ENCODE assay signal across 10 cellular contexts in the genomic region with DNA sequence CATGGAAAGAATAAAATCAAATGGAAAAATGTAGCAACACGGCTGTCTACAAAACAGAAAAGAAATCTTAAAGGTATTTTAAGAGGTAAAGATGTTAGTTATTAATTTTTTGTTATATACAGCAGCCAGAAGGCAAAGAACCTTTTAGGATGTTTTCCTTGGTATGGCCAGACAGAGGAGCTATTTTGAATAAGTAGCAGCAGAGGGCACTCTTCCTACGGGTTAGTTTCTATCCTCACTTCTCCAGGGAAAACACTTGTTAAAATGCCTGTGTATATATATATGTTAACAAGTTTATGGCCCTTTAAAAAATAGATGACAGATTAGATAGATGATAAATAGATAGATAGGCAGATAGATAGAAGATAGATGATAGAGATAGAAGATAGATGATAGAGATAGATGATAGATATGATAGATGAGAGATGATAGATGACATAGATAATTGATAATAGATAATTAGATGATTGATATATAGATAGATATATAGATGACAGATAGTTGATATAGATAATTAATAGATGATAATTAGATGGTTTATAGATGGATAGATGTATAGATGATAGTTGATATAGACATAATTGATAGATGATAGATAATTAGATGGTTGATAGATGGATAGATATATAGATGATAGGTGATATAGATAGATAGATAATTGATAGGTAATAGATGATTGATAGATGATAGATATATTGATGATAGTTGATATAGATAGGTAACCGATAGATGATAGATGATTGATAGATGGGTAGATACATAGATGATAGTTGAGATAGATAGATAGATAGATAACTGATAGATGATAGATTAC. TPM values are rescaled to one million over a fixed set of nuclear protein-coding genes. Genes with fewer than 3 reads are reported as not detected.
DNase-seq lines count a peak whose midpoint lies in the region; ATAC-seq and TF ChIP-seq lines count a peak whose summit lies in the region.
"Had no signal": no experiment of that assay in that cellular context is flagged by ENCODE, and none has a peak within 500 bp of the region (broad histone marks: within the 10 kb centered on the region; RNA-seq: fewer than 3 reads in every experiment).

No MANE protein-coding gene starts in this region.

- DNase-seq in EH (ENCODE audit: low read depth) = peak; percentile 61
- peak; percentile 56 for DNase-seq in NCI-H1105 treated with DMSO at 0.1 percent for 48 hours (lab: John Stamatoyannopoulos, UW)
- peak; percentile 31 for DNase-seq in SKM-1 (lab: John Stamatoyannopoulos, UW; ENCODE audit: unreplicated experiment)
- DNase-seq in smooth muscle cell (lab: John Stamatoyannopoulos, UW; ENCODE audit: unreplicated experiment) = no peak
- no peak for DNase-seq in D341Med (ENCODE audit: low spot score)
- no peak for DNase-seq in MG63
- no peak for DNase-seq in CD8-positive, alpha-beta memory T cell
- DNase-seq: natural killer cell had no signal

- H3K4me3 ChIP-seq in gastroesophageal sphincter (no peak overlapping the region), smooth muscle cell (no peak overlapping the region), MG63 (no peak overlapping the region)
- no peak overlapping the region for H3K4me3 ChIP-seq in CD8-positive, alpha-beta memory T cell (ENCODE audit: low read length)
- H3K4me3 ChIP-seq: SJSA1 had no signal

- H3K27me3 Mint-ChIP-seq in CD8-positive, alpha-beta memory T cell = peaks cover 2 to 11% of the 10 kb centered on the region in 2 donors

- H3K27me3 ChIP-seq in gastroesophageal sphincter = no peaks in the 10 kb centered on the region
- no peaks in the 10 kb centered on the region for H3K27me3 ChIP-seq in smooth muscle cell (ENCODE audit: low read depth)
- no peaks in the 10 kb centered on the region for H3K27me3 ChIP-seq in MG63
- H3K27me3 ChIP-seq in CD8-positive, alpha-beta memory T cell (ENCODE audit: insufficient read depth, low read length, poor library complexity, severe bottlenecking) = no peaks in the 10 kb centered on the region
- H3K27me3 ChIP-seq: SJSA1 had no signal

- H3K36me3 Mint-ChIP-seq in CD8-positive, alpha-beta memory T cell = no peaks in the 10 kb centered on the region
- H3K36me3 Mint-ChIP-seq: natural killer cell had no signal

- H2AFZ ChIP-seq in smooth muscle cell (ENCODE audit: low read depth) = no peak overlapping the region

- no peak overlapping the region for H3K4me2 ChIP-seq in smooth muscle cell

- no peaks in the 10 kb centered on the region for H3K4me1 Mint-ChIP-seq in CD8-positive, alpha-beta memory T cell
- H3K4me1 Mint-ChIP-seq: natural killer cell had no signal

- no peaks in the 10 kb centered on the region for H3K9me3 Mint-ChIP-seq in CD8-positive, alpha-beta memory T cell
- H3K9me3 Mint-ChIP-seq: natural killer cell had no signal

- H3F3A ChIP-seq in smooth muscle cell (ENCODE audit: low read depth) = no peaks in the 10 kb centered on the region

- TF ChIP-seq POLR2A in gastroesophageal sphincter (IDR thresholded peaks at IDR 0.05) = no peak

- H3K27ac Mint-ChIP-seq in CD8-positive, alpha-beta memory T cell = no peak overlapping the region
- H3K27ac Mint-ChIP-seq: natural killer cell had no signal

- peak; percentile 18 to 60 (median 44) for TF ChIP-seq CTCF in gastroesophageal sphincter (IDR thresholded peaks at IDR 0.05)
- TF ChIP-seq CTCF in smooth muscle cell (IDR thresholded peaks at IDR 0.05; ENCODE audit: borderline replicate concordance, insufficient read depth, poor library complexity, severe bottlenecking) = peak; percentile 57

- POLR2A ChIA-PET in CD8-positive, alpha-beta memory T cell (lab: Charles Lee) = no interaction called here

- TF ChIP-seq EP300 in gastroesophageal sphincter (IDR thresholded peaks at IDR 0.05) = no peak

- no peaks in the 10 kb centered on the region for H3K9me3 ChIP-seq in gastroesophageal sphincter
- H3K9me3 ChIP-seq in smooth muscle cell (replicated peaks; ENCODE audit: low read depth) = no peaks in the 10 kb centered on the region
- H3K9me3 ChIP-seq in MG63 = no peaks in the 10 kb centered on the region
- no peaks in the 10 kb centered on the region for H3K9me3 ChIP-seq in CD8-positive, alpha-beta memory T cell (ENCODE audit: low read length)
- H3K9me3 ChIP-seq: SJSA1 had no signal

- H3K27ac ChIP-seq in gastroesophageal sphincter = no peak overlapping the region
- H3K27ac ChIP-seq in smooth muscle cell (ENCODE audit: low read depth) = no peak overlapping the region
- no peak overlapping the region for H3K27ac ChIP-seq in CD8-positive, alpha-beta memory T cell (ENCODE audit: low read depth, low read length)
- H3K27ac ChIP-seq: SJSA1 had no signal

- no peak for ATAC-seq in gastroesophageal sphincter

- H3K4me3 Mint-ChIP-seq in CD8-positive, alpha-beta memory T cell = no peak overlapping the region
- H3K4me3 Mint-ChIP-seq: natural killer cell had no signal

- CTCF ChIA-PET in CD8-positive, alpha-beta memory T cell (lab: Charles Lee) = interaction anchor here (1.4 kb wide), 1 partner anchor 816 kb away, joined by 3 read pairs; no protein-coding TSS in a partner anchor

- H3K36me3 ChIP-seq in gastroesophageal sphincter (no peaks in the 10 kb centered on the region), smooth muscle cell (ENCODE audit: low read depth) (no peaks in the 10 kb centered on the region), MG63 (no peaks in the 10 kb centered on the region)
- no peaks in the 10 kb centered on the region for H3K36me3 ChIP-seq in CD8-positive, alpha-beta memory T cell (ENCODE audit: insufficient read depth, low read length)
- H3K36me3 ChIP-seq: SJSA1 had no signal

- H3K79me2 ChIP-seq in smooth muscle cell (ENCODE audit: low read depth) = no peaks in the 10 kb centered on the region

- H4K20me1 ChIP-seq in smooth muscle cell (ENCODE audit: low read depth) = no peaks in the 10 kb centered on the region

- H3K9ac ChIP-seq in smooth muscle cell (ENCODE audit: low read depth) = no peak overlapping the region

- H3K4me1 ChIP-seq in gastroesophageal sphincter (peaks cover 0 to 10% (median 0%) of the 10 kb centered on the region in 3 donors), smooth muscle cell (ENCODE audit: low read depth) (no peaks in the 10 kb centered on the region)
- no peaks in the 10 kb centered on the region for H3K4me1 ChIP-seq in CD8-positive, alpha-beta memory T cell (ENCODE audit: insufficient read depth, low read length)
- H3K4me1 ChIP-seq: SJSA1 had no signal

- 25 to 30% methylated on average over 3 of the region's 3 CpGs for WGBS in gastroesophageal sphincter (ENCODE audit: low coverage in 1 of 2), 2 donors
- 33% methylated on average over 3 of the region's 3 CpGs for WGBS in smooth muscle cell (ENCODE audit: low lambda C conversion rate)

RNA-seq across cellular contexts. Expression of a gene that starts 57.8 kb away (rescaled TPM):
- 1 to 10 TPM; 3.7 to 6.8 (median 5.5) TPM for total RNA-seq in gastroesophageal sphincter
- 0.22 TPM in 1 of 2 replicates, not detected in the other for total RNA-seq in smooth muscle cell
- polyA plus RNA-seq in smooth muscle cell = 0.31 TPM in 1 of 2 replicates, not detected in the other
- not detected in 2 replicates for total RNA-seq in MG63 (2014; rRNA removed; shearing (Covaris generic); ENCODE audit: low replicate concordance)
- not detected for total RNA-seq in CD8-positive, alpha-beta memory T cell
- not detected for polyA plus RNA-seq in CD8-positive, alpha-beta memory T cell
- total RNA-seq: natural killer cell, SJSA1 had no signal

Comparison
In these comparisons a context has a peak if more than half of its experiments do, and no peak if none do; other contexts are left out.
1. DNase-seq: peak in EH (single experiment), NCI-H1105 treated with DMSO at 0.1 percent for 48 hours (single experiment) and SKM-1 (single experiment); none in smooth muscle cell (single experiment), D341Med (single experiment), MG63 (single experiment) and CD8-positive, alpha-beta memory T cell (0 of 5).